Comparison of ENCODE assay signal across 8 cellular contexts in genomic region chr17:72588961-72589360, GRCh38.
DNase-seq lines count a peak whose midpoint lies in the region; ATAC-seq and TF ChIP-seq lines count a peak whose summit lies in the region.

No MANE protein-coding gene starts in this region.

- H3K27me3 ChIP-seq in heart right ventricle (peaks cover 0 to 53% (median 41%) of the 10 kb centered on the region in 7 donors), right atrium auricular region (peaks cover 9 to 12% of the 10 kb centered on the region in 2 donors)

- DNase-seq in DMS53 (lab: John Stamatoyannopoulos, UW) (peak; percentile 99), NCI-H2107 (lab: John Stamatoyannopoulos, UW) (peak; percentile 76), astrocyte of the spinal cord (ENCODE audit: low read depth, low spot score) (peak; percentile 64), heart right ventricle (no peak), right atrium auricular region (ENCODE audit: low spot score) (no peak)
- DNase-seq in naive thymus-derived CD8-positive, alpha-beta T cell: no peak

- intact Hi-C loops in heart right ventricle (cut with DNase I): no loop called here

- H3K9me3 ChIP-seq in heart right ventricle: no peaks in the 10 kb centered on the region
- no peaks in the 10 kb centered on the region for H3K9me3 ChIP-seq in right atrium auricular region

- peaks cover 15% of the 10 kb centered on the region for H3K4me1 Mint-ChIP-seq in nephron
- peaks cover 6 to 29% (median 22%) of the 10 kb centered on the region in 4 donors for H3K4me1 Mint-ChIP-seq in naive thymus-derived CD8-positive, alpha-beta T cell

- H3K36me3 Mint-ChIP-seq in nephron (ENCODE audit: low read depth): no peaks in the 10 kb centered on the region
- no peaks in the 10 kb centered on the region for H3K36me3 Mint-ChIP-seq in naive thymus-derived CD8-positive, alpha-beta T cell

- POLR2A ChIA-PET in naive thymus-derived CD8-positive, alpha-beta T cell (lab: Charles Lee): no interaction called here

- TF ChIP-seq CTCF in astrocyte of the spinal cord (IDR thresholded peaks at IDR 0.05; ENCODE audit: low read depth, low read length) (no peak), nephron (IDR thresholded peaks at IDR 0.05; ENCODE audit: unreplicated experiment in 3 of 3) (no peak), heart right ventricle (IDR thresholded peaks at IDR 0.05) (no peak), right atrium auricular region (IDR thresholded peaks at IDR 0.05) (no peak)

- H3K27ac Mint-ChIP-seq in nephron: peak overlapping the region in 2 of 3 experiments; percentile 12 to 54
- H3K27ac Mint-ChIP-seq in naive thymus-derived CD8-positive, alpha-beta T cell: peak overlapping the region in 1 of 10 donors; percentile 40

- no peak for ATAC-seq in naive thymus-derived CD8-positive, alpha-beta T cell
- ATAC-seq in heart right ventricle: no peak
- no peak for ATAC-seq in HG02759 (IDR thresholded peaks at IDR 0.05; ENCODE audit: unreplicated experiment)

- H3K36me3 ChIP-seq in heart right ventricle (no peaks in the 10 kb centered on the region), right atrium auricular region (no peaks in the 10 kb centered on the region)

- WGBS in heart right ventricle, 2 donors: 74% methylated on average over 11 of the region's 11 CpGs

- H3K27me3 Mint-ChIP-seq in nephron (ENCODE audit: low read depth): peaks cover 61% of the 10 kb centered on the region
- peaks cover 24 to 56% (median 43%) of the 10 kb centered on the region in 5 donors for H3K27me3 Mint-ChIP-seq in naive thymus-derived CD8-positive, alpha-beta T cell

- in situ Hi-C loops in astrocyte of the spinal cord (cut with HindIII; ENCODE audit: low sequenced_read_pairs): no loop called here

- peak overlapping the region; percentile 30 for H3K4me3 ChIP-seq in astrocyte of the spinal cord (ENCODE audit: low read depth, low read length)
- no peak overlapping the region for H3K4me3 ChIP-seq in heart right ventricle
- no peak overlapping the region for H3K4me3 ChIP-seq in right atrium auricular region

- peak overlapping the region; percentile 17 to 23 (median 22) for H3K4me3 Mint-ChIP-seq in nephron
- peak overlapping the region in 1 of 10 donors; percentile 9 for H3K4me3 Mint-ChIP-seq in naive thymus-derived CD8-positive, alpha-beta T cell

- H3K27ac ChIP-seq in heart right ventricle (no peak overlapping the region), right atrium auricular region (no peak overlapping the region)

- no peaks in the 10 kb centered on the region for H3K9me3 Mint-ChIP-seq in nephron
- peaks cover 0 to 1% (median 0%) of the 10 kb centered on the region in 9 donors for H3K9me3 Mint-ChIP-seq in naive thymus-derived CD8-positive, alpha-beta T cell

- H3K4me1 ChIP-seq in heart right ventricle: peaks cover 0 to 20% (median 14%) of the 10 kb centered on the region in 9 donors
- peaks cover 0 to 18% of the 10 kb centered on the region in 2 donors for H3K4me1 ChIP-seq in right atrium auricular region

Comparison
In these comparisons a context has a peak if more than half of its experiments do, and no peak if none do; other contexts are left out.
1. DNase-seq: peak in DMS53 (single experiment), NCI-H2107 (single experiment) and astrocyte of the spinal cord (single experiment); none in naive thymus-derived CD8-positive, alpha-beta T cell (0 of 10), heart right ventricle (0 of 2) and right atrium auricular region (single experiment).